16 cellular contexts compared by ENCODE assay signal in genomic region chr7:111424768-111425167, GRCh38.
DNase-seq lines count a peak whose midpoint lies in the region; ATAC-seq and TF ChIP-seq lines count a peak whose summit lies in the region.
"Had no signal": no experiment of that assay in that cellular context is flagged by ENCODE, and none has a peak within 500 bp of the region (broad histone marks: within the 10 kb centered on the region; RNA-seq: fewer than 3 reads in every experiment).

No MANE protein-coding gene starts in this region.

- H3K79me2 ChIP-seq in GM23248 (ENCODE audit: insufficient read depth) (no peaks in the 10 kb centered on the region), fibroblast of lung (ENCODE audit: control insufficient read depth, insufficient read depth, low read length) (no peaks in the 10 kb centered on the region)

- H3F3A ChIP-seq in GM23248 (ENCODE audit: insufficient read depth): no peaks in the 10 kb centered on the region

- no peaks in the 10 kb centered on the region for H3K27me3 ChIP-seq in GM23248 (replicated peaks; ENCODE audit: insufficient read depth)
- H3K27me3 ChIP-seq in fibroblast of lung (ENCODE audit: control insufficient read depth, insufficient read depth, low read length): no peaks in the 10 kb centered on the region
- H3K27me3 ChIP-seq: testis had no signal

- H3K9ac ChIP-seq in GM23248 (no peak overlapping the region), fibroblast of lung (ENCODE audit: insufficient read depth, low read length) (no peak overlapping the region)

- no peaks in the 10 kb centered on the region for H4K20me1 ChIP-seq in GM23248 (ENCODE audit: insufficient read depth)
- H4K20me1 ChIP-seq in fibroblast of lung (ENCODE audit: control insufficient read depth, extremely low read depth, insufficient read depth, low read length): no peaks in the 10 kb centered on the region

- TF ChIP-seq CTCF in fibroblast of lung (conservative IDR thresholded peaks at IDR 0.05 in 1 of 2, IDR thresholded peaks at IDR 0.05 in 1 of 2; ENCODE audit: low read depth in 1 of 2, low read length in 2 of 2): no peak

- H3K4me3 ChIP-seq in GM23248: no peak overlapping the region
- no peak overlapping the region for H3K4me3 ChIP-seq in fibroblast of lung (replicated peaks in 1 of 4; ENCODE audit: control extremely low read depth in 1 of 4, insufficient read depth in 1 of 4, low read depth in 3 of 4, low read length in 4 of 4)
- H3K4me3 ChIP-seq: skin epidermis, testis had no signal

- H3K9me3 Mint-ChIP-seq in activated T-cell treated with anti-CD3 and anti-CD28 coated beads, Interleukin-2, amount 50 U/mL, for 4 hours: peaks cover 7% of the 10 kb centered on the region

- H3K4me1 ChIP-seq in GM23248 (ENCODE audit: insufficient read depth) (peaks cover 20% of the 10 kb centered on the region), fibroblast of lung (ENCODE audit: control insufficient read depth, extremely low read depth, insufficient read depth, low read length) (no peaks in the 10 kb centered on the region)
- H3K4me1 ChIP-seq: testis had no signal

- peak overlapping the region; percentile 33 for H3K4me2 ChIP-seq in GM23248 (ENCODE audit: unreplicated experiment)
- H3K4me2 ChIP-seq in fibroblast of lung (ENCODE audit: extremely low read depth, insufficient read depth, low read length): peak overlapping the region; percentile 1

- no peaks in the 10 kb centered on the region for H3K27me3 Mint-ChIP-seq in activated T-cell treated with anti-CD3 and anti-CD28 coated beads, Interleukin-2, amount 50 U/mL, for 4 hours (ENCODE audit: low read depth)
- H3K27me3 Mint-ChIP-seq: naive thymus-derived CD4-positive, alpha-beta T cell had no signal

- no peak for ATAC-seq in GM21717 (IDR thresholded peaks at IDR 0.05; ENCODE audit: unreplicated experiment)
- ATAC-seq in activated T-cell treated with anti-CD3 and anti-CD28 coated beads, Interleukin-2, amount 50 U/mL, for 4 hours: no peak
- ATAC-seq: naive thymus-derived CD4-positive, alpha-beta T cell had no signal

- DNase-seq in GM23248 (peak; percentile 65), RKO (ENCODE audit: low spot score) (peak; percentile 20), fibroblast of lung (ENCODE audit: low read depth in 2 of 2) (peak in 1 of 2 donors; percentile 70), pulmonary artery endothelial cell (ENCODE audit: low read depth, low spot score) (peak; percentile 5), activated gamma-delta T cell (lab: John Stamatoyannopoulos, UW) (no peak), NCI-H226 (no peak)
- no peak for DNase-seq in activated T-cell treated with anti-CD3 and anti-CD28 coated beads, Interleukin-2, amount 50 U/mL, for 4 hours
- DNase-seq: activated naive CD4-positive, alpha-beta T cell treated with anti-CD3 and anti-CD28 coated beads, Interleukin-2, amount 50 U/mL, for 16 hours; COR-L47; foreskin melanocyte; naive thymus-derived CD4-positive, alpha-beta T cell; NCI-H1105 treated with DMSO at 0.1 percent for 48 hours; SHP77; testis had no signal

- H2AFZ ChIP-seq in GM23248: no peak overlapping the region
- no peak overlapping the region for H2AFZ ChIP-seq in fibroblast of lung (ENCODE audit: low read length)

- no peak overlapping the region for H3K4me3 Mint-ChIP-seq in activated T-cell treated with anti-CD3 and anti-CD28 coated beads, Interleukin-2, amount 50 U/mL, for 4 hours
- H3K4me3 Mint-ChIP-seq: naive thymus-derived CD4-positive, alpha-beta T cell had no signal

- H3K9me3 ChIP-seq in GM23248 (ENCODE audit: low read depth): no peaks in the 10 kb centered on the region
- H3K9me3 ChIP-seq in fibroblast of lung (ENCODE audit: control insufficient read depth, insufficient read depth, low read depth, low read length): no peaks in the 10 kb centered on the region
- H3K9me3 ChIP-seq: testis had no signal

- H3K27ac ChIP-seq in GM23248 (no peak overlapping the region), fibroblast of lung (ENCODE audit: insufficient read depth, low read length) (no peak overlapping the region)
- H3K27ac ChIP-seq: skin epidermis, testis had no signal

- H3K4me1 Mint-ChIP-seq in activated T-cell treated with anti-CD3 and anti-CD28 coated beads, Interleukin-2, amount 50 U/mL, for 4 hours (ENCODE audit: low read depth): no peaks in the 10 kb centered on the region
- H3K4me1 Mint-ChIP-seq: naive thymus-derived CD4-positive, alpha-beta T cell had no signal

- in situ Hi-C loops in GM23248 (cut with MboI): no loop called here

- peaks cover 10% of the 10 kb centered on the region for H3K36me3 Mint-ChIP-seq in activated T-cell treated with anti-CD3 and anti-CD28 coated beads, Interleukin-2, amount 50 U/mL, for 4 hours (ENCODE audit: insufficient read depth)

- H3K36me3 ChIP-seq in GM23248 (ENCODE audit: low read depth) (no peaks in the 10 kb centered on the region), fibroblast of lung (ENCODE audit: control insufficient read depth, insufficient read depth, low read length) (no peaks in the 10 kb centered on the region)

- no peaks in the 10 kb centered on the region for H3K9me2 ChIP-seq in GM23248 (ENCODE audit: insufficient read depth)

Comparison
In these comparisons a context has a peak if more than half of its experiments do, and no peak if none do; other contexts are left out.
1. DNase-seq: peak in GM23248 (single experiment), RKO (single experiment) and pulmonary artery endothelial cell (single experiment); none in activated gamma-delta T cell (single experiment), activated T-cell treated with anti-CD3 and anti-CD28 coated beads, Interleukin-2, amount 50 U/mL, for 4 hours (single experiment) and NCI-H226 (single experiment).